2 cellular contexts compared by ENCODE assay signal in the genomic region with DNA sequence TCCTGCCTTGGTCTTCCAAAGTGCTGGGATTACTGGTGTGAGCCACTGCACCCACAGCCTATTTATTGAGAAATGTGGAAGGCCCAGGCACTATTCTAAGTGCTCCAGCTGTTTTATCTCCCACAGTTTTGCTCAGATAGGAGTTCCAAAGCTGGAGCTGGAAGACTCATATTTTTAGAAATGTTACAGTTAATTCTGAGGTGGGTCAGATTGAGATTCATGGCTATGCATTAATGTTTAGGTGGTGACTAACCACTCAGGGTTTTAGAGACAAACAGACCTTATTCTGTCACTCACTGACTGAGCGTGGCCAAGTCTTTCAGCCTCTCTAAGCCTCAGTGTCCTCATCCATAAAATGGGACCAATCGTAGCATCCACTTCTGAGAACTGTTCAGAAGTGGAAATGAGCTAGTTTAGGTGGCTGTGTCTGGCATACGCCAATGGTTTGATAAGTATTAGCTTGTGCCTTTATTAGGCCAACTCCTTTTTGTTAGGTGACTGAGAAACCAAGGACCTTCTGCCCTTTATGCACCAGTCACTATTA.
TF ChIP-seq lines count a peak whose summit lies in the region.

No MANE protein-coding gene starts in this region.

TF ChIP-seq in H1, 55 proteins besides CTCF, POLR2A, EP300 and RAD21:
- TF ChIP-seq KDM1A (IDR thresholded peaks at IDR 0.05; ENCODE audit: borderline replicate concordance, low read length) (no peak), NANOG (IDR thresholded peaks at IDR 0.05; ENCODE audit: insufficient read depth, low read depth, low read length, poor library complexity, severe bottlenecking) (no peak), FOSL1 (IDR thresholded peaks at IDR 0.05; ENCODE audit: insufficient read depth, low read depth, low read length) (no peak), KDM4A (IDR thresholded peaks at IDR 0.05; ENCODE audit: low read depth, low read length, severe bottlenecking) (no peak), KDM5A (IDR thresholded peaks at IDR 0.05; ENCODE audit: low read length) (no peak), POU5F1 (IDR thresholded peaks at IDR 0.05; ENCODE audit: low read depth, low read length) (no peak), TEAD4 (IDR thresholded peaks at IDR 0.05; ENCODE audit: low read depth, low read length) (no peak), ZNF274 (IDR thresholded peaks at IDR 0.05; ENCODE audit: borderline replicate concordance, extremely low read depth, low read length) (no peak), JUN (IDR thresholded peaks at IDR 0.05; ENCODE audit: low read depth, low read length) (no peak), NRF1 (IDR thresholded peaks at IDR 0.05; ENCODE audit: low read depth, low read length) (no peak), SP4 (IDR thresholded peaks at IDR 0.05; ENCODE audit: low read length) (no peak)
- TF ChIP-seq, protein P1, sequence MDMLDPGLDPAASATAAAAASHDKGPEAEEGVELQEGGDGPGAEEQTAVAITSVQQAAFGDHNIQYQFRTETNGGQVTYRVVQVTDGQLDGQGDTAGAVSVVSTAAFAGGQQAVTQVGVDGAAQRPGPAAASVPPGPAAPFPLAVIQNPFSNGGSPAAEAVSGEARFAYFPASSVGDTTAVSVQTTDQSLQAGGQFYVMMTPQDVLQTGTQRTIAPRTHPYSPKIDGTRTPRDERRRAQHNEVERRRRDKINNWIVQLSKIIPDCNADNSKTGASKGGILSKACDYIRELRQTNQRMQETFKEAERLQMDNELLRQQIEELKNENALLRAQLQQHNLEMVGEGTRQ (IDR thresholded peaks at IDR 0.05; ENCODE audit: low read length), result no peak
TF ChIP-seq in H1: peak in this region for 0.

TF ChIP-seq in GM23338, 12 proteins besides CTCF, POLR2A, EP300 and RAD21:
- TF ChIP-seq EZH2 (IDR thresholded peaks at IDR 0.05; ENCODE audit: low read depth, unreplicated experiment) (no peak), JUNB (IDR thresholded peaks at IDR 0.05; ENCODE audit: unreplicated experiment) (no peak), STAT1 (IDR thresholded peaks at IDR 0.05; ENCODE audit: unreplicated experiment) (no peak)
- TF ChIP-seq, protein P2, sequence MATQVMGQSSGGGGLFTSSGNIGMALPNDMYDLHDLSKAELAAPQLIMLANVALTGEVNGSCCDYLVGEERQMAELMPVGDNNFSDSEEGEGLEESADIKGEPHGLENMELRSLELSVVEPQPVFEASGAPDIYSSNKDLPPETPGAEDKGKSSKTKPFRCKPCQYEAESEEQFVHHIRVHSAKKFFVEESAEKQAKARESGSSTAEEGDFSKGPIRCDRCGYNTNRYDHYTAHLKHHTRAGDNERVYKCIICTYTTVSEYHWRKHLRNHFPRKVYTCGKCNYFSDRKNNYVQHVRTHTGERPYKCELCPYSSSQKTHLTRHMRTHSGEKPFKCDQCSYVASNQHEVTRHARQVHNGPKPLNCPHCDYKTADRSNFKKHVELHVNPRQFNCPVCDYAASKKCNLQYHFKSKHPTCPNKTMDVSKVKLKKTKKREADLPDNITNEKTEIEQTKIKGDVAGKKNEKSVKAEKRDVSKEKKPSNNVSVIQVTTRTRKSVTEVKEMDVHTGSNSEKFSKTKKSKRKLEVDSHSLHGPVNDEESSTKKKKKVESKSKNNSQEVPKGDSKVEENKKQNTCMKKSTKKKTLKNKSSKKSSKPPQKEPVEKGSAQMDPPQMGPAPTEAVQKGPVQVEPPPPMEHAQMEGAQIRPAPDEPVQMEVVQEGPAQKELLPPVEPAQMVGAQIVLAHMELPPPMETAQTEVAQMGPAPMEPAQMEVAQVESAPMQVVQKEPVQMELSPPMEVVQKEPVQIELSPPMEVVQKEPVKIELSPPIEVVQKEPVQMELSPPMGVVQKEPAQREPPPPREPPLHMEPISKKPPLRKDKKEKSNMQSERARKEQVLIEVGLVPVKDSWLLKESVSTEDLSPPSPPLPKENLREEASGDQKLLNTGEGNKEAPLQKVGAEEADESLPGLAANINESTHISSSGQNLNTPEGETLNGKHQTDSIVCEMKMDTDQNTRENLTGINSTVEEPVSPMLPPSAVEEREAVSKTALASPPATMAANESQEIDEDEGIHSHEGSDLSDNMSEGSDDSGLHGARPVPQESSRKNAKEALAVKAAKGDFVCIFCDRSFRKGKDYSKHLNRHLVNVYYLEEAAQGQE (IDR thresholded peaks at IDR 0.05; ENCODE audit: unreplicated experiment), result no peak
